Comparison of ENCODE assay signal across 24 cellular contexts in the genomic region with DNA sequence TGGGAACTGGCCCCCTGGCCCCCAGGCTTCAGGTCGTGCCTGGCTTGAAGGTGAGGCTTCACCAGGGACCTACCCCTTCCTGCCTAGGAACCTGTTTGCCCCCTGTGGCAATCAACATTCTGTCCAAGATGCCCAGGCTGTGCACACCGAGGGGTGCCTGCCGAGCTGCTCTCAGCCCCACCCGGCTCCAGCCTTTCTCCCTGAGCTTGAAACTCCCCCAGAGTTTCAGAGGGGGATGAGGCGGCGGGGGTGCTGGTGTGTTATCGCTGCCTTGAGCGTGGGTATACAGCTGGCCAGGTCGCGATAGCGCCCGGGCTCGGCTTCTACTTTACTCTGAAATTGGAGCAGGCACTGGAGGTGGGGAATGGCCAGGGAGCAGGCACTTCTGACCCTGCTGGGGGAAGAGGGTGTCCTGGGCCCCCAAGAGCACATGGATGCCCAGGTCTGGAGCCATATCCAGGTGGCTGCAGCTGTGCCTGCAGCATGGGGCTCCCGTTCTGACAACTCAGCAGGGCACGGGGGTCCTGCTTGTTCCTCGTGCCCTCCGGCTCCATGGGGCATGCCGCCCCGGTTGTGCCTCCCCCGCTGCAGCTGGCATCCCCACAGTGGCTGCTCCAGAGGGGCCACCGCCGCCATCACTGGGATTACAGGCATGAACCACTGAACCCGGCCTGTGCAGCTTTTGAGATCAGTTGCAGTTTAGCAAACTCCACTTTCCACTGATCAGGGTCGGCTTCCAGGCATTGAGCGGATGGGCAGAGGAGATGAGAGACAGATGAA. TPM values are rescaled to one million over a fixed set of nuclear protein-coding genes. Genes with fewer than 3 reads are reported as not detected.
A peak's percentile ranks its signal among the peaks of the same experiment; 100 is the strongest.
DNase-seq lines count a peak whose midpoint lies in the region; ATAC-seq and TF ChIP-seq lines count a peak whose summit lies in the region.
"Had no signal": no experiment of that assay in that cellular context is flagged by ENCODE, and none has a peak within 500 bp of the region (broad histone marks: within the 10 kb centered on the region; RNA-seq: fewer than 3 reads in every experiment).

No MANE protein-coding gene starts in this region.

- H3K36me3 ChIP-seq in endodermal cell (ENCODE audit: control insufficient read depth, insufficient read depth, low read length) (no peaks in the 10 kb centered on the region), heart left ventricle (peaks cover 0 to 3% (median 0%) of the 10 kb centered on the region in 9 donors), aorta (ENCODE audit: control insufficient read depth in 1 of 2, insufficient read depth in 2 of 2, low read length in 1 of 2) (no peaks in the 10 kb centered on the region), tibial artery (no peaks in the 10 kb centered on the region)
- H3K36me3 ChIP-seq: SJSA1 had no signal

- TF ChIP-seq CTCF in endodermal cell (conservative IDR thresholded peaks at IDR 0.05): no peak
- no peak for TF ChIP-seq CTCF in heart left ventricle (IDR thresholded peaks at IDR 0.05)
- TF ChIP-seq CTCF in tibial artery (IDR thresholded peaks at IDR 0.05): no peak

- H3K27ac ChIP-seq in endodermal cell (ENCODE audit: low read depth, low read length): no peak overlapping the region
- peak overlapping the region in 7 of 12 donors; percentile 0 to 60 (median 44) for H3K27ac ChIP-seq in heart left ventricle
- H3K27ac ChIP-seq in right cardiac atrium (ENCODE audit: low read length): no peak overlapping the region
- no peak overlapping the region for H3K27ac ChIP-seq in aorta (ENCODE audit: low read depth in 1 of 2, low read length in 2 of 2)
- no peak overlapping the region for H3K27ac ChIP-seq in tibial artery
- H3K27ac ChIP-seq: HL-60, KMS-11, SJSA1 had no signal

- H3K27me3 Mint-ChIP-seq in endodermal cell (ENCODE audit: insufficient read depth): no peaks in the 10 kb centered on the region

- H3K9ac ChIP-seq in endodermal cell (ENCODE audit: extremely low read depth, low read length, poor library complexity, severe bottlenecking): no peak overlapping the region
- H3K9ac ChIP-seq: KMS-11 had no signal

- DNase-seq in endodermal cell: peak; percentile 40
- no peak for DNase-seq in heart left ventricle
- DNase-seq in right cardiac atrium: no peak
- DNase-seq in aorta: no peak
- no peak for DNase-seq in activated naive CD4-positive, alpha-beta T cell treated with anti-CD3 and anti-CD28 coated beads, Interleukin-2, amount 50 U/mL, for 72 hours (ENCODE audit: low spot score in 2 of 2)
- no peak for DNase-seq in tibial artery
- no peak for DNase-seq in mesenteric fat pad (ENCODE audit: low spot score)
- DNase-seq: C1 segment of cervical spinal cord; CD4-positive, alpha-beta memory T cell; COR-L47; NCI-H1048; NCI-H1417; NCI-H1694; NCI-H2029 treated with DMSO at 0.1 percent for 48 hours; NCI-H446 treated with DMSO at 0.1 percent for 48 hours; NCI-H526; NCI-H82; NK-92 treated with Interleukin-12 subunit alpha and Interleukin-12 subunit beta, amount 100 ng/mL, for 24 hours; PC-3 had no signal

- H3K9me3 ChIP-seq in endodermal cell (ENCODE audit: control insufficient read depth, low read length): no peaks in the 10 kb centered on the region
- no peaks in the 10 kb centered on the region for H3K9me3 ChIP-seq in heart left ventricle
- no peaks in the 10 kb centered on the region for H3K9me3 ChIP-seq in right cardiac atrium (ENCODE audit: control insufficient read depth, low read length)
- H3K9me3 ChIP-seq in aorta (ENCODE audit: control insufficient read depth, low read length): no peaks in the 10 kb centered on the region
- H3K9me3 ChIP-seq in tibial artery: no peaks in the 10 kb centered on the region
- H3K9me3 ChIP-seq: SJSA1 had no signal

- ATAC-seq in heart left ventricle (peak in 3 of 4 donors; percentile 13 to 41 (median 40)), right cardiac atrium (peak; percentile 31 to 36), aorta (ENCODE audit: low FRiP score) (peak; percentile 26)
- no peak for ATAC-seq in activated naive CD4-positive, alpha-beta T cell treated with anti-CD3 and anti-CD28 coated beads, Interleukin-2, amount 50 U/mL, for 72 hours
- ATAC-seq: GM12878, PC-3 had no signal

- no peak overlapping the region for H3K4me3 Mint-ChIP-seq in endodermal cell
- H3K4me3 Mint-ChIP-seq: CD4-positive, alpha-beta memory T cell; IgD-negative memory B cell had no signal

- H3K4me1 ChIP-seq in endodermal cell (ENCODE audit: control insufficient read depth, insufficient read depth, low read length) (no peaks in the 10 kb centered on the region), heart left ventricle (peaks cover 0 to 61% (median 10%) of the 10 kb centered on the region in 12 donors), right cardiac atrium (ENCODE audit: control insufficient read depth, insufficient read depth, low read length) (no peaks in the 10 kb centered on the region), aorta (ENCODE audit: control insufficient read depth in 1 of 2, insufficient read depth in 2 of 2, low read length in 2 of 2) (no peaks in the 10 kb centered on the region), tibial artery (peaks cover 0 to 49% (median 6%) of the 10 kb centered on the region in 4 donors)
- H3K4me1 ChIP-seq: SJSA1 had no signal

- H3K27me3 ChIP-seq in endodermal cell (ENCODE audit: control insufficient read depth, insufficient read depth, low read length, poor library complexity, severe bottlenecking): no peaks in the 10 kb centered on the region
- H3K27me3 ChIP-seq in heart left ventricle: no peaks in the 10 kb centered on the region
- no peaks in the 10 kb centered on the region for H3K27me3 ChIP-seq in right cardiac atrium (ENCODE audit: control insufficient read depth, insufficient read depth)
- no peaks in the 10 kb centered on the region for H3K27me3 ChIP-seq in aorta (ENCODE audit: control insufficient read depth in 1 of 2, insufficient read depth in 2 of 2, low read length in 1 of 2)
- H3K27me3 ChIP-seq in tibial artery: no peaks in the 10 kb centered on the region
- H3K27me3 ChIP-seq: SJSA1 had no signal

- no peak overlapping the region for H3K27ac Mint-ChIP-seq in endodermal cell
- no peak overlapping the region for H3K27ac Mint-ChIP-seq in activated naive CD4-positive, alpha-beta T cell treated with anti-CD3 and anti-CD28 coated beads, Interleukin-2, amount 50 U/mL, for 72 hours
- H3K27ac Mint-ChIP-seq: CD4-positive, alpha-beta memory T cell; IgD-negative memory B cell had no signal

- H3K4me3 ChIP-seq in endodermal cell (ENCODE audit: low read length) (no peak overlapping the region), heart left ventricle (peak overlapping the region in 1 of 12 donors; percentile 29), right cardiac atrium (ENCODE audit: low read length) (no peak overlapping the region), aorta (ENCODE audit: low read length in 2 of 2) (no peak overlapping the region), tibial artery (no peak overlapping the region)
- H3K4me3 ChIP-seq: GM12878, SJSA1 had no signal

- peaks cover 8% of the 10 kb centered on the region for H3K36me3 Mint-ChIP-seq in endodermal cell (ENCODE audit: low read depth)
- H3K36me3 Mint-ChIP-seq in activated naive CD4-positive, alpha-beta T cell treated with anti-CD3 and anti-CD28 coated beads, Interleukin-2, amount 50 U/mL, for 72 hours: peaks cover 8 to 9% of the 10 kb centered on the region in 2 donors
- H3K36me3 Mint-ChIP-seq: IgD-negative memory B cell had no signal

- intact Hi-C loops in heart left ventricle (cut with DNase I): no loop called here
- intact Hi-C loops in right cardiac atrium (cut with DNase I): no loop called here
- intact Hi-C loops in aorta (cut with DNase I): no loop called here
- intact Hi-C loops in tibial artery (cut with DNase I; ENCODE audit: low total_unique reads): no loop called here

- TF ChIP-seq POLR2A in heart left ventricle (IDR thresholded peaks at IDR 0.05): no peak

- no peaks in the 10 kb centered on the region for H3K4me1 Mint-ChIP-seq in endodermal cell
- H3K4me1 Mint-ChIP-seq: CD4-positive, alpha-beta memory T cell; IgD-negative memory B cell had no signal

- H3K9me3 Mint-ChIP-seq in endodermal cell: peaks cover 9% of the 10 kb centered on the region
- peaks cover 7 to 10% of the 10 kb centered on the region in 2 donors for H3K9me3 Mint-ChIP-seq in activated naive CD4-positive, alpha-beta T cell treated with anti-CD3 and anti-CD28 coated beads, Interleukin-2, amount 50 U/mL, for 72 hours

- 87 to 90% methylated on average over 15 to 25 of the region's 25 CpGs for WGBS in endodermal cell (ENCODE audit: insufficient coverage in 1 of 2, insufficient read length in 1 of 2), 2 experiments
- WGBS in heart left ventricle, 4 donors: 44 to 57% (median 53%) methylated on average over 9 to 25 of the region's 25 CpGs
- 67% methylated on average over 25 of the region's 25 CpGs for WGBS in right cardiac atrium
- WGBS in aorta, 2 donors: 90 to 91% methylated on average over 25 of the region's 25 CpGs

RNA-seq across cellular contexts. Expression of gene RYR2, which starts 29.8 kb away (rescaled TPM):
- total RNA-seq in endodermal cell: 1 to 10 TPM in 1 of 2 donors, under 1 TPM in 1; 0.95 to 2.4 TPM
- polyA plus RNA-seq in endodermal cell (2013, experiment 1 of 2): 0.61 TPM
- polyA plus RNA-seq in endodermal cell (2013, experiment 2 of 2): 0.66 TPM
- 1,000 to 10,000 TPM in 1 of 9 donors, 100 to 1,000 TPM in 8; 408 to 1,319 (median 822) TPM for total RNA-seq in heart left ventricle
- 100 to 1,000 TPM in 1 of 2 donors, 10 to 100 TPM in 1; 77.7 to 144 TPM for polyA plus RNA-seq in heart left ventricle
- 100 to 1,000 TPM; 479 to 716 (median 511) TPM for total RNA-seq in right cardiac atrium
- polyA plus RNA-seq in right cardiac atrium: 166 TPM
- total RNA-seq in aorta: 100 to 1,000 TPM in 1 of 2 donors, 10 to 100 TPM in 1; 31.3 to 128 TPM
- 1 to 10 TPM; 2.6 to 4.0 TPM for polyA plus RNA-seq in aorta
- total RNA-seq in activated naive CD4-positive, alpha-beta T cell treated with anti-CD3 and anti-CD28 coated beads, Interleukin-2, amount 50 U/mL, for 72 hours: not detected
- 0.45 TPM for total RNA-seq in mesenteric fat pad
- total RNA-seq: CD4-positive, alpha-beta memory T cell; GM12878; PC-3; SJSA1 had no signal
- polyA plus RNA-seq: CD4-positive, alpha-beta memory T cell; IgD-negative memory B cell had no signal

Comparison
In these comparisons a context has a peak if more than half of its experiments do, and no peak if none do; other contexts are left out.
1. H3K27ac ChIP-seq: peak in heart left ventricle (7 of 12); none in endodermal cell (single experiment), right cardiac atrium (single experiment), aorta (0 of 2) and tibial artery (0 of 2).
2. ATAC-seq: peak in heart left ventricle (3 of 4), right cardiac atrium (2 of 2) and aorta (single experiment); none in activated naive CD4-positive, alpha-beta T cell treated with anti-CD3 and anti-CD28 coated beads, Interleukin-2, amount 50 U/mL, for 72 hours (0 of 2).
3. RNA of gene RYR2, which starts 29.8 kb away (total RNA-seq): 408 to 1,319 TPM in heart left ventricle, 479 to 716 TPM in right cardiac atrium and 31.3 to 128 TPM in aorta; 0.95 to 2.4 TPM in endodermal cell, 0.45 TPM in mesenteric fat pad (single experiment) and not detected in activated naive CD4-positive, alpha-beta T cell treated with anti-CD3 and anti-CD28 coated beads, Interleukin-2, amount 50 U/mL, for 72 hours; every median in the first group is over 4 times any median in the second.